ENCODE assay signal across 1 cellular context in genomic region chr11:102933627-102934026, GRCh38.
TF ChIP-seq lines count a peak whose summit lies in the region.

No MANE protein-coding gene starts in this region.

TF ChIP-seq in GM12878, 131 proteins besides CTCF, POLR2A, EP300 and RAD21 (continues in another document):
- TF ChIP-seq EZH2 (IDR thresholded peaks at IDR 0.05; ENCODE audit: borderline replicate concordance, control insufficient read depth, low read depth, low read length) (no peak), MEF2B (IDR thresholded peaks at IDR 0.05; ENCODE audit: partially characterized antibody, poor library complexity, severe bottlenecking) (peak; percentile 17), BMI1 (IDR thresholded peaks at IDR 0.05; ENCODE audit: borderline replicate concordance) (0 out of 2 replicates have a peak, but pooled peaks have one; percentile 45), SMARCA5 (IDR thresholded peaks at IDR 0.05) (peak; percentile 86), TCF7 (IDR thresholded peaks at IDR 0.05; ENCODE audit: borderline replicate concordance) (no peak), SUPT20H (IDR thresholded peaks at IDR 0.05; ENCODE audit: borderline replicate concordance, control insufficient read depth, low read depth, low read length) (no peak), CBX3 (IDR thresholded peaks at IDR 0.05; ENCODE audit: borderline replicate concordance, low read depth) (no peak), IRF3 (IDR thresholded peaks at IDR 0.05) (no peak), POLR2AphosphoS2 (IDR thresholded peaks at IDR 0.05; ENCODE audit: low read depth, low read length) (no peak), ZNF217 (IDR thresholded peaks at IDR 0.05) (peak; percentile 86; the same call in 1 of the 2 replicates), SKIL (IDR thresholded peaks at IDR 0.05; ENCODE audit: low read depth, poor library complexity, severe bottlenecking) (peak; percentile 22), MLLT1 (IDR thresholded peaks at IDR 0.05) (peak; percentile 66; the same call in 1 of the 2 replicates), ZNF687 (IDR thresholded peaks at IDR 0.05) (peak; percentile 82), MAX (IDR thresholded peaks at IDR 0.05; ENCODE audit: low read depth, low read length) (no peak), GATAD2B (conservative IDR thresholded peaks at IDR 0.05; ENCODE audit: low read depth) (no peak), ATF7 (IDR thresholded peaks at IDR 0.05; ENCODE audit: low read depth) (peak; percentile 63), TBL1XR1 (IDR thresholded peaks at IDR 0.05; ENCODE audit: low read depth, low read length) (no peak), RUNX3 (IDR thresholded peaks at IDR 0.05; ENCODE audit: low read length) (peak; percentile 47), MTA2 (IDR thresholded peaks at IDR 0.05; ENCODE audit: low read depth) (peak; percentile 70), NR2F1 (conservative IDR thresholded peaks at IDR 0.05) (peak; percentile 94), DPF2 (IDR thresholded peaks at IDR 0.05) (peak; percentile 74), MXI1 (IDR thresholded peaks at IDR 0.05; ENCODE audit: low read depth, low read length) (no peak), MTA3 (IDR thresholded peaks at IDR 0.05; ENCODE audit: borderline replicate concordance, low read length) (no peak), ZNF274 (IDR thresholded peaks at IDR 0.05; ENCODE audit: insufficient read depth, insufficient read length) (no peak), YBX1 (IDR thresholded peaks at IDR 0.05) (no peak), ZBTB33 (IDR thresholded peaks at IDR 0.05) (no peak), BCLAF1 (IDR thresholded peaks at IDR 0.05) (no peak), E2F4 (IDR thresholded peaks at IDR 0.05; ENCODE audit: low read depth, low read length) (no peak), CUX1 (IDR thresholded peaks at IDR 0.05; ENCODE audit: insufficient replicate concordance, low read depth, low read length) (no peak), CHD2 (IDR thresholded peaks at IDR 0.05; ENCODE audit: borderline replicate concordance, low read depth, low read length) (0 out of 2 replicates have a peak, but pooled peaks have one; percentile 37), MEF2A (IDR thresholded peaks at IDR 0.05; ENCODE audit: insufficient read depth, low read depth, low read length) (no peak), WRNIP1 (IDR thresholded peaks at IDR 0.05; ENCODE audit: borderline replicate concordance, low read depth, low read length) (no peak), ZNF24 (IDR thresholded peaks at IDR 0.05) (0 out of 2 replicates have a peak, but pooled peaks have one; percentile 65), JUND (IDR thresholded peaks at IDR 0.05; ENCODE audit: low read depth, low read length) (no peak), NR2C1 (IDR thresholded peaks at IDR 0.05) (0 out of 2 replicates have a peak, but pooled peaks have one; percentile 11), NBN (IDR thresholded peaks at IDR 0.05) (peak; percentile 54), TCF12 (IDR thresholded peaks at IDR 0.05; ENCODE audit: low read depth, low read length) (no peak), BCL11A (IDR thresholded peaks at IDR 0.05; ENCODE audit: low read depth, low read length) (peak; percentile 54)
